ENCODE assay signal across 8 cellular contexts in the genomic region with DNA sequence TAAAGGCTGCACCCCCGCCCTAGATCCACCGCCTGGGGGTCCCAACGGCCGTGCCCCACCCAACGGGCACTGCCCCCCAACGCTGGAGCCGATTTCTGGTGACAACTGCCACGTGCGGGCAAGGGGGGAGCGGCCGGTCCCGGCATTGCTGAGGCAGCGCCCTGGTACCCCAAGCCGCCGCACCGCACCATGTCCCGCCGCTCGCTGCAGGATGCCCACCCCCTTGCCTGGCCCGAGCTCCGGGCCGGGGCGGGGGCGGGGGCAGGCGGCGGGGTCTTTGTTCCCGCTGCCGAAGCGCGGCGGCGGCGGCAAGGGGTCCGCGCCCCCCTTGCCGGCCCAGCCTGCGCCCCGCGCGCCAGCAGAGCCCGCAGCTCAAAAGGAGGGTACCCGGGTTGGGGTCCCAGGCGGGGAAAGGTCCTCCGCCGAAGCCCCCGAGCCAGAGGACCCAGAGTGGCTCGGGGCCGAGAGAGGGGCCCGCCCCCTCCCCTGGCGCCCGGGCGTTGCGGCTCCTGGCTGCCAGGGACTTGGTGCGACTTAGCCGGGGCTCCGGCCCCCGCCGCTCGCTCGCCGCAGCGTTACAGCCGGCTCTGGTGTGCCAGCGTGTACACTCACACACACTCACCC. TPM values are rescaled to one million over a fixed set of nuclear protein-coding genes. Genes with fewer than 3 reads are reported as not detected.
DNase-seq lines count a peak whose midpoint lies in the region; ATAC-seq, FAIRE-seq and TF ChIP-seq lines count a peak whose summit lies in the region.

No MANE protein-coding gene starts in this region.

- H3K9me3 Mint-ChIP-seq in Calu3 (ENCODE audit: low read depth, unreplicated experiment), result no peaks in the 10 kb centered on the region
- H3K9me3 Mint-ChIP-seq in activated naive CD8-positive, alpha-beta T cell treated with anti-CD3 and anti-CD28 coated beads, Interleukin-2, amount 10 ng/mL, durations not matched to agents 7 days and 5 days, result no peaks in the 10 kb centered on the region

- peaks cover 48% of the 10 kb centered on the region for H3K4me1 Mint-ChIP-seq in Calu3 (ENCODE audit: low read depth, unreplicated experiment)
- H3K4me1 Mint-ChIP-seq in activated naive CD8-positive, alpha-beta T cell treated with anti-CD3 and anti-CD28 coated beads, Interleukin-2, amount 10 ng/mL, durations not matched to agents 7 days and 5 days, result peaks cover 59% of the 10 kb centered on the region

- H3K27ac ChIP-seq in keratinocyte (ENCODE audit: control insufficient read depth, insufficient read depth, low read length) (peak overlapping the region; percentile 65), thyroid gland (no peak overlapping the region)

- TF ChIP-seq CTCF in Calu3 (IDR thresholded peaks at IDR 0.05; ENCODE audit: unreplicated experiment) (no peak), keratinocyte (optimal IDR thresholded peaks at IDR 0.05 in 1 of 3, IDR thresholded peaks at IDR 0.05 in 1 of 3, conservative IDR thresholded peaks at IDR 0.05 in 1 of 3; ENCODE audit: extremely low read depth in 1 of 3, insufficient read depth in 2 of 3, low read length in 3 of 3) (no peak), thyroid gland (IDR thresholded peaks at IDR 0.05) (no peak), GM13977 (IDR thresholded peaks at IDR 0.05; ENCODE audit: extremely low read depth, insufficient read depth, missing control alignments) (no peak)

- H2AFZ ChIP-seq in keratinocyte (ENCODE audit: control insufficient read depth, low read length), result peak overlapping the region; percentile 33

- DNase-seq in Calu3, result no peak
- peak; percentile 58 for DNase-seq in activated naive CD8-positive, alpha-beta T cell treated with anti-CD3 and anti-CD28 coated beads, Interleukin-2, amount 10 ng/mL, durations not matched to agents 7 days and 5 days
- DNase-seq in keratinocyte (ENCODE audit: low read depth, low spot score), result no peak
- no peak for DNase-seq in thyroid gland
- no peak for DNase-seq in activated gamma-delta T cell (lab: John Stamatoyannopoulos, UW)
- DNase-seq in GM13977 (ENCODE audit: low spot score), result no peak

- ATAC-seq in HG03025 (IDR thresholded peaks at IDR 0.05; ENCODE audit: low FRiP score, unreplicated experiment) (peak; percentile 14), HG03196 (IDR thresholded peaks at IDR 0.05; ENCODE audit: unreplicated experiment) (no peak)
- peak; percentile 10 for ATAC-seq in activated naive CD8-positive, alpha-beta T cell treated with anti-CD3 and anti-CD28 coated beads, Interleukin-2, amount 10 ng/mL, durations not matched to agents 7 days and 5 days (ENCODE audit: low read depth)

- H4K20me1 ChIP-seq in keratinocyte (ENCODE audit: control insufficient read depth, extremely low read depth, insufficient read depth, low read length), result peaks cover 17% of the 10 kb centered on the region

- H3K9me3 ChIP-seq in keratinocyte (ENCODE audit: control insufficient read depth, low read depth, low read length) (no peaks in the 10 kb centered on the region), thyroid gland (no peaks in the 10 kb centered on the region)

- H3K4me3 ChIP-seq in keratinocyte (ENCODE audit: control insufficient read depth in 2 of 3, extremely low read depth in 1 of 3, insufficient read depth in 2 of 3, low read depth in 1 of 3, low read length in 3 of 3) (peak overlapping the region; percentile 77 to 88 (median 83)), thyroid gland (replicated peaks in 1 of 3) (peak overlapping the region; percentile 37 to 56 (median 42))

- CTCF ChIA-PET in Calu3 (lab: Charles Lee), result interaction anchor here (1.4 kb wide), 1 partner anchor 51 kb away, joined by 4 read pairs; no protein-coding TSS in a partner anchor

- H3K9me1 ChIP-seq in keratinocyte (ENCODE audit: control insufficient read depth, extremely low read depth, insufficient read depth, low read length), result peaks cover 10% of the 10 kb centered on the region

- peak overlapping the region; percentile 91 for H3K4me2 ChIP-seq in keratinocyte (ENCODE audit: control insufficient read depth, extremely low read depth, insufficient read depth, low read depth, low read length)

- FAIRE-seq in keratinocyte (lab: Jason Lieb, UNC), result no peak

- H3K27ac Mint-ChIP-seq in Calu3 (ENCODE audit: unreplicated experiment), result peak overlapping the region; percentile 69
- H3K27ac Mint-ChIP-seq in activated naive CD8-positive, alpha-beta T cell treated with anti-CD3 and anti-CD28 coated beads, Interleukin-2, amount 10 ng/mL, durations not matched to agents 7 days and 5 days, result no peak overlapping the region

- in situ Hi-C loops in GM13977 (cut with MboI; ENCODE audit: low pct_unique_long_range_greater_than_20kb, low sequenced_read_pairs, unreplicated experiment), result no loop called here

- dilution Hi-C loops in keratinocyte (cut with MboI; ENCODE audit: extremely low pct_ligation_motif_present, low sequenced_read_pairs), result no loop called here

- H3K36me3 Mint-ChIP-seq in Calu3 (ENCODE audit: insufficient read depth, unreplicated experiment), result peaks cover 58% of the 10 kb centered on the region
- H3K36me3 Mint-ChIP-seq in activated naive CD8-positive, alpha-beta T cell treated with anti-CD3 and anti-CD28 coated beads, Interleukin-2, amount 10 ng/mL, durations not matched to agents 7 days and 5 days, result peaks cover 6% of the 10 kb centered on the region

- no peak for TF ChIP-seq POLR2A in thyroid gland (IDR thresholded peaks at IDR 0.05)

- H3K4me3 Mint-ChIP-seq in Calu3 (ENCODE audit: low read depth, unreplicated experiment), result peak overlapping the region; percentile 80
- H3K4me3 Mint-ChIP-seq in activated naive CD8-positive, alpha-beta T cell treated with anti-CD3 and anti-CD28 coated beads, Interleukin-2, amount 10 ng/mL, durations not matched to agents 7 days and 5 days, result peak overlapping the region; percentile 87

- peaks cover 30% of the 10 kb centered on the region for H3K4me1 ChIP-seq in keratinocyte (ENCODE audit: control insufficient read depth, extremely low read depth, insufficient read depth, low read length)
- H3K4me1 ChIP-seq in thyroid gland, result peaks cover 0 to 17% of the 10 kb centered on the region in 2 donors

- H3K27me3 ChIP-seq in keratinocyte (ENCODE audit: control insufficient read depth, extremely low read depth, insufficient read depth, low read length) (no peaks in the 10 kb centered on the region), thyroid gland (no peaks in the 10 kb centered on the region)

- 0% methylated on average over 4 of the region's 64 CpGs; no CpG with 5 or more reads in 1 of the 2 donors for WGBS in thyroid gland, 2 donors

- peak overlapping the region; percentile 83 for H3K9ac ChIP-seq in keratinocyte (ENCODE audit: control insufficient read depth, extremely low read depth, insufficient read depth, low read length)

- H3K27me3 Mint-ChIP-seq in Calu3 (ENCODE audit: unreplicated experiment), result no peaks in the 10 kb centered on the region
- H3K27me3 Mint-ChIP-seq in activated naive CD8-positive, alpha-beta T cell treated with anti-CD3 and anti-CD28 coated beads, Interleukin-2, amount 10 ng/mL, durations not matched to agents 7 days and 5 days, result no peaks in the 10 kb centered on the region

- intact Hi-C loops in Calu3 (cut with micrococcal nuclease; ENCODE audit: unreplicated experiment), result no loop called here
- intact Hi-C loops in thyroid gland (cut with DNase I), result no loop called here

- POLR2A ChIA-PET in activated naive CD8-positive, alpha-beta T cell treated with anti-CD3 and anti-CD28 coated beads, Interleukin-2, amount 10 ng/mL, durations not matched to agents 7 days and 5 days (lab: Charles Lee), result interaction anchor here (1.3 to 8.7 kb wide), 5 partner anchors 12 to 49 kb away, joined by 5 to 102 read pairs (median 15); partner anchors contain the start of gene UBL7

- H3K36me3 ChIP-seq in keratinocyte (ENCODE audit: control insufficient read depth in 2 of 2, extremely low read depth in 1 of 2, insufficient read depth in 2 of 2, low read length in 2 of 2) (peaks cover 0 to 16% of the 10 kb centered on the region in 2 experiments), thyroid gland (no peaks in the 10 kb centered on the region)

- no TSS peak for BruUV-seq in Calu3 (replicated peaks; lab: Mats Ljungman, UMichigan)

- H3K79me2 ChIP-seq in keratinocyte (ENCODE audit: control insufficient read depth, insufficient read depth, low read length), result peaks cover 59% of the 10 kb centered on the region

RNA-seq across cellular contexts. Expression of gene SEMA7A, which starts 0.7 kb away (rescaled TPM):
- 67.6 and 74.8 TPM in 2 replicates for total RNA-seq in Calu3 (2022)
- 10 to 100 TPM; 15.2 to 15.8 TPM for total RNA-seq in activated naive CD8-positive, alpha-beta T cell treated with anti-CD3 and anti-CD28 coated beads, Interleukin-2, amount 10 ng/mL, durations not matched to agents 7 days and 5 days
- polyA plus RNA-seq in keratinocyte, result 8.0 to 15.5 TPM (median 8.1 TPM) in 3 replicates
- polyA plus RNA-seq in keratinocyte (2011; ENCODE audit: low read depth), result 6.4 TPM
- 3.7 and 3.8 TPM in 2 replicates for polyA plus RNA-seq in keratinocyte (2011; cell fraction: cytosol; rRNA removed)
- 21.0 and 21.5 TPM in 2 replicates for polyA plus RNA-seq in keratinocyte (2011; cell fraction: nucleus; rRNA removed)
- polyA plus RNA-seq in keratinocyte (2012; ENCODE audit: low replicate concordance), result 12.2 and 17.7 TPM in 2 replicates
- 15.0 to 36.5 TPM (median 16.5 TPM) in 3 replicates for polyA minus RNA-seq in keratinocyte
- 11.1 TPM for polyA minus RNA-seq in keratinocyte (2011; cell fraction: cytosol; rRNA and poly(A)+ RNA removed)
- 22.6 and 23.0 TPM in 2 replicates for polyA minus RNA-seq in keratinocyte (2011; cell fraction: nucleus; rRNA and poly(A)+ RNA removed)
- 1 to 10 TPM in 3 of 4 donors, under 1 TPM in 1; 0.29 to 2.0 (median 1.6) TPM for total RNA-seq in thyroid gland

RNA-seq across cellular contexts. Expression of gene UBL7, which starts 27.9 kb away (rescaled TPM):
- total RNA-seq in Calu3 (2022) (38.5 and 43.8 TPM in 2 replicates), thyroid gland (100 to 1,000 TPM in 1 of 4 donors, 10 to 100 TPM in 3; 60.3 to 103 (median 69.6) TPM)
- total RNA-seq in activated naive CD8-positive, alpha-beta T cell treated with anti-CD3 and anti-CD28 coated beads, Interleukin-2, amount 10 ng/mL, durations not matched to agents 7 days and 5 days, result 10 to 100 TPM; 55.3 to 63.2 TPM
- 43.4 to 48.9 TPM (median 45.8 TPM) in 3 replicates for polyA plus RNA-seq in keratinocyte
- polyA plus RNA-seq in keratinocyte (2011; ENCODE audit: low read depth), result 10.6 TPM
- polyA plus RNA-seq in keratinocyte (2011; cell fraction: cytosol; rRNA removed), result 45.8 and 55.5 TPM in 2 replicates
- 21.1 and 25.7 TPM in 2 replicates for polyA plus RNA-seq in keratinocyte (2011; cell fraction: nucleus; rRNA removed)
- 31.4 and 44.2 TPM in 2 replicates for polyA plus RNA-seq in keratinocyte (2012; ENCODE audit: low replicate concordance)
- 58.8 to 84.2 TPM (median 65.8 TPM) in 3 replicates for polyA minus RNA-seq in keratinocyte
- 56.4 TPM for polyA minus RNA-seq in keratinocyte (2011; cell fraction: cytosol; rRNA and poly(A)+ RNA removed)
- 12.6 and 21.0 TPM in 2 replicates for polyA minus RNA-seq in keratinocyte (2011; cell fraction: nucleus; rRNA and poly(A)+ RNA removed)

Comparison
In these comparisons a context has a peak if more than half of its experiments do, and no peak if none do; other contexts are left out.
1. RNA of gene SEMA7A, which starts 0.7 kb away (total RNA-seq): 67.6 to 74.8 TPM in Calu3 and 15.2 to 15.8 TPM in activated naive CD8-positive, alpha-beta T cell treated with anti-CD3 and anti-CD28 coated beads, Interleukin-2, amount 10 ng/mL, durations not matched to agents 7 days and 5 days; 0.29 to 2.0 TPM in thyroid gland; every median in the first group is over 4 times any median in the second.